19 cellular contexts compared by ENCODE assay signal in genomic region chr5:150067405-150067960, GRCh38. TPM values are rescaled to one million over a fixed set of nuclear protein-coding genes. Genes with fewer than 3 reads are reported as not detected.
A peak's percentile ranks its signal among the peaks of the same experiment; 100 is the strongest.
DNase-seq lines count a peak whose midpoint lies in the region; ATAC-seq, FAIRE-seq and TF ChIP-seq lines count a peak whose summit lies in the region.
"Had no signal": no experiment of that assay in that cellular context is flagged by ENCODE, and none has a peak within 500 bp of the region (broad histone marks: within the 10 kb centered on the region; RNA-seq: fewer than 3 reads in every experiment).

No MANE protein-coding gene starts in this region.

- intact Hi-C loops in spleen (cut with DNase I; ENCODE audit: low total_unique reads) = no loop called here

- peaks cover 7% of the 10 kb centered on the region; the same call in 1 of the 2 replicates for H3K36me3 ChIP-seq in BLaER1
- no peaks in the 10 kb centered on the region for H3K36me3 ChIP-seq in astrocyte (ENCODE audit: insufficient read depth, low read length)
- H3K36me3 ChIP-seq in spleen = peaks cover 0 to 31% (median 0%) of the 10 kb centered on the region in 6 donors
- H3K36me3 ChIP-seq: BE2C, breast epithelium had no signal

- H3K36me3 Mint-ChIP-seq in astrocyte (ENCODE audit: low read depth, unreplicated experiment) = no peaks in the 10 kb centered on the region
- H3K36me3 Mint-ChIP-seq: activated naive CD4-positive, alpha-beta T cell treated with anti-CD3 and anti-CD28 coated beads, Interleukin-2, amount 50 U/mL, for 72 hours had no signal

- TF ChIP-seq CTCF in astrocyte (IDR thresholded peaks at IDR 0.05; ENCODE audit: insufficient read depth, low read depth, low read length) (no peak), spleen (IDR thresholded peaks at IDR 0.05 in 8 of 11, conservative IDR thresholded peaks at IDR 0.05 in 3 of 11) (no peak)

- H3K9me3 Mint-ChIP-seq in astrocyte (ENCODE audit: unreplicated experiment) = no peaks in the 10 kb centered on the region
- H3K9me3 Mint-ChIP-seq: activated naive CD4-positive, alpha-beta T cell treated with anti-CD3 and anti-CD28 coated beads, Interleukin-2, amount 50 U/mL, for 72 hours had no signal

- H3K27me3 ChIP-seq in BLaER1 = no peaks in the 10 kb centered on the region
- no peaks in the 10 kb centered on the region for H3K27me3 ChIP-seq in astrocyte (ENCODE audit: insufficient read depth, low read length)
- H3K27me3 ChIP-seq in spleen (replicated peaks in 1 of 7) = peaks cover 0 to 4% (median 0%) of the 10 kb centered on the region in 7 donors
- H3K27me3 ChIP-seq: BE2C, breast epithelium had no signal

- peaks cover 2% of the 10 kb centered on the region for H3K27me3 Mint-ChIP-seq in astrocyte (ENCODE audit: low read depth, unreplicated experiment)

- H2AFZ ChIP-seq in astrocyte (ENCODE audit: low read depth, low read length) = no peak overlapping the region

- H3K9ac ChIP-seq in BLaER1 = peak overlapping the region; percentile 82; the same call in 1 of the 2 replicates
- no peak overlapping the region for H3K9ac ChIP-seq in astrocyte (ENCODE audit: low read length)

- H3K4me2 ChIP-seq in BLaER1 (peak overlapping the region; percentile 98), astrocyte (ENCODE audit: low read length) (peak overlapping the region; percentile 71)

- H3K27ac ChIP-seq in BLaER1 (peak overlapping the region; percentile 95), astrocyte (ENCODE audit: low read depth, low read length) (peak overlapping the region; percentile 61), spleen (peak overlapping the region in 3 of 8 donors; percentile 2 to 39 (median 30))

- 67 to 79% (median 71%) methylated on average over 6 of the region's 6 CpGs for WGBS in spleen, 5 donors

- no peak for TF ChIP-seq POLR2A in spleen (IDR thresholded peaks at IDR 0.05)

- ATAC-seq in GM18861 (IDR thresholded peaks at IDR 0.05; ENCODE audit: unreplicated experiment) (peak; percentile 17), HG03060 (IDR thresholded peaks at IDR 0.05; ENCODE audit: low read depth, unreplicated experiment) (peak; percentile 6), GM18498 (IDR thresholded peaks at IDR 0.05; ENCODE audit: unreplicated experiment) (no peak)

- H3K79me2 ChIP-seq in astrocyte (ENCODE audit: insufficient read depth, low read length) = no peaks in the 10 kb centered on the region

- H4K20me1 ChIP-seq in BLaER1 (no peaks in the 10 kb centered on the region), astrocyte (ENCODE audit: insufficient read depth, low read length) (no peaks in the 10 kb centered on the region)

- peaks cover under 1% of the 10 kb centered on the region; the same call in 1 of the 2 replicates for H3K9me3 ChIP-seq in BLaER1
- H3K9me3 ChIP-seq in astrocyte (ENCODE audit: insufficient read depth, low read depth, low read length) = no peaks in the 10 kb centered on the region
- no peaks in the 10 kb centered on the region for H3K9me3 ChIP-seq in spleen
- H3K9me3 ChIP-seq: BE2C, breast epithelium had no signal

- H3K4me3 Mint-ChIP-seq in astrocyte (ENCODE audit: unreplicated experiment) = no peak overlapping the region

- H3K27ac Mint-ChIP-seq in astrocyte (ENCODE audit: unreplicated experiment) = peak overlapping the region; percentile 26

- H3K4me1 Mint-ChIP-seq in astrocyte (ENCODE audit: low read depth, unreplicated experiment) = peaks cover 50% of the 10 kb centered on the region

- peaks cover 90% of the 10 kb centered on the region for H3K4me1 ChIP-seq in BLaER1
- peaks cover 46% of the 10 kb centered on the region for H3K4me1 ChIP-seq in astrocyte (ENCODE audit: insufficient read depth, low read length)
- peaks cover 0 to 70% (median 13%) of the 10 kb centered on the region in 6 donors for H3K4me1 ChIP-seq in spleen
- H3K4me1 ChIP-seq: BE2C, breast epithelium had no signal

- no peak for DNase-seq in astrocyte (ENCODE audit: low read depth)
- no peak for DNase-seq in NCI-H345 treated with DMSO at 0.1 percent for 48 hours (lab: John Stamatoyannopoulos, UW; ENCODE audit: unreplicated experiment)
- no peak for DNase-seq in spleen
- DNase-seq in activated gamma-delta T cell treated with Interleukin-2 at 50 U/mL for 16 hours = no peak
- DNase-seq: BE2C; DMS53; effector CD8-positive, alpha-beta T cell; left colon; NCI-H1092; NCI-H2171 treated with DMSO at 0.1 percent for 48 hours; SHP77; small intestine; T1000 had no signal

- FAIRE-seq in astrocyte (lab: Jason Lieb, UNC) = no peak
- FAIRE-seq: small intestine had no signal

- H3K4me3 ChIP-seq in BLaER1 (peak overlapping the region; percentile 67), astrocyte (ENCODE audit: insufficient read depth, low read depth, low read length) (no peak overlapping the region), spleen (no peak overlapping the region)
- H3K4me3 ChIP-seq: breast epithelium had no signal

RNA-seq across cellular contexts. Expression of gene CSF1R, which starts 18.9 kb away (rescaled TPM):
- total RNA-seq in astrocyte = 1.4 and 1.6 TPM in 2 replicates
- 100 to 1,000 TPM; 285 to 429 (median 312) TPM for total RNA-seq in spleen
- polyA plus RNA-seq in spleen = 10 to 100 TPM; 23.1 to 30.1 (median 28.2) TPM

Comparison
In these comparisons a context has a peak if more than half of its experiments do, and no peak if none do; other contexts are left out.
1. RNA of gene CSF1R, which starts 18.9 kb away (total RNA-seq): 285 to 429 TPM in spleen; 1.4 to 1.6 TPM in astrocyte; every median in the first group is over 100 times any median in the second.